Comparison of ENCODE assay signal across 11 cellular contexts in genomic region chr9:124309665-124310064, GRCh38. TPM values are rescaled to one million over a fixed set of nuclear protein-coding genes. Genes with fewer than 3 reads are reported as not detected.
DNase-seq lines count a peak whose midpoint lies in the region; ATAC-seq and TF ChIP-seq lines count a peak whose summit lies in the region.
"Had no signal": no experiment of that assay in that cellular context is flagged by ENCODE, and none has a peak within 500 bp of the region (broad histone marks: within the 10 kb centered on the region; RNA-seq: fewer than 3 reads in every experiment).

No MANE protein-coding gene starts in this region.

- TF ChIP-seq POLR2A in thyroid gland (IDR thresholded peaks at IDR 0.05), result no peak

- DNase-seq in AG08395 (ENCODE audit: low spot score), result peak; percentile 96
- DNase-seq in LHCN-M2 (ENCODE audit: low read depth), result peak; percentile 98
- peak; percentile 90 for DNase-seq in dedifferentiated amniotic fluid mesenchymal stem cell (ENCODE audit: extremely low spot score)
- DNase-seq in lung microvascular endothelial cell (ENCODE audit: low read depth in 2 of 2), result peak; percentile 96 to 97
- DNase-seq in natural killer cell treated with Interleukin-12 subunit alpha and Interleukin-12 subunit beta and Interleukin-15 and Interleukin-18, amount 100 ng/mL, for 72 hours (ENCODE audit: low spot score), result no peak
- no peak for DNase-seq in thyroid gland
- DNase-seq in stimulated activated naive CD4-positive, alpha-beta T cell (lab: John Stamatoyannopoulos, UW), result no peak
- no peak for DNase-seq in HAP-1 (ENCODE audit: low spot score in 2 of 2)
- DNase-seq: activated CD4-positive, alpha-beta T cell treated with anti-CD3 and anti-CD28 coated beads, Interleukin-2, amount 10 ng/mL, durations not matched to agents 24 days and 14 days; effector CD8-positive, alpha-beta T cell; NCI-H446 treated with DMSO at 0.1 percent for 48 hours had no signal

- no peaks in the 10 kb centered on the region for H3K9me3 Mint-ChIP-seq in natural killer cell treated with Interleukin-12 subunit alpha and Interleukin-12 subunit beta and Interleukin-15 and Interleukin-18, amount 100 ng/mL, for 72 hours
- H3K9me3 Mint-ChIP-seq: activated CD4-positive, alpha-beta T cell treated with anti-CD3 and anti-CD28 coated beads, Interleukin-2, amount 10 ng/mL, durations not matched to agents 24 days and 14 days had no signal

- H3K4me3 ChIP-seq in thyroid gland (replicated peaks in 1 of 3), result no peak overlapping the region
- H3K4me3 ChIP-seq in HAP-1, result no peak overlapping the region

- H3K4me1 Mint-ChIP-seq in natural killer cell treated with Interleukin-12 subunit alpha and Interleukin-12 subunit beta and Interleukin-15 and Interleukin-18, amount 100 ng/mL, for 72 hours (ENCODE audit: low read depth in 2 of 2), result peaks cover 10 to 17% of the 10 kb centered on the region in 2 donors

- no peak for ATAC-seq in natural killer cell treated with Interleukin-12 subunit alpha and Interleukin-12 subunit beta and Interleukin-15 and Interleukin-18, amount 100 ng/mL, for 72 hours

- H3K27me3 ChIP-seq in thyroid gland, result no peaks in the 10 kb centered on the region
- no peaks in the 10 kb centered on the region for H3K27me3 ChIP-seq in HAP-1 (ENCODE audit: low read depth)

- no peak for TF ChIP-seq CTCF in thyroid gland (IDR thresholded peaks at IDR 0.05)

- H3K9me3 ChIP-seq in thyroid gland (no peaks in the 10 kb centered on the region), HAP-1 (no peaks in the 10 kb centered on the region)

- no peaks in the 10 kb centered on the region for H3K27me3 Mint-ChIP-seq in natural killer cell treated with Interleukin-12 subunit alpha and Interleukin-12 subunit beta and Interleukin-15 and Interleukin-18, amount 100 ng/mL, for 72 hours
- H3K27me3 Mint-ChIP-seq: activated CD4-positive, alpha-beta T cell treated with anti-CD3 and anti-CD28 coated beads, Interleukin-2, amount 10 ng/mL, durations not matched to agents 24 days and 14 days had no signal

- H3K4me1 ChIP-seq in thyroid gland, result no peaks in the 10 kb centered on the region
- no peaks in the 10 kb centered on the region for H3K4me1 ChIP-seq in HAP-1

- H3K27ac ChIP-seq in thyroid gland, result no peak overlapping the region

- H3K36me3 Mint-ChIP-seq in natural killer cell treated with Interleukin-12 subunit alpha and Interleukin-12 subunit beta and Interleukin-15 and Interleukin-18, amount 100 ng/mL, for 72 hours, result no peaks in the 10 kb centered on the region

- in situ Hi-C loops in HAP-1 (cut with MboI; ENCODE audit: low sequenced_read_pairs), result loop anchor here (25.0 kb wide), 1 partner anchor 772 kb away; no protein-coding TSS in a partner anchor

- 87 to 88% methylated on average over 14 of the region's 14 CpGs for WGBS in thyroid gland, 2 donors

- H3K36me3 ChIP-seq in thyroid gland (peaks cover 0 to 2% of the 10 kb centered on the region in 2 donors), HAP-1 (replicated peaks) (peaks cover 6% of the 10 kb centered on the region)

- intact Hi-C loops in thyroid gland (cut with DNase I), result no loop called here

- no peak overlapping the region for H3K27ac Mint-ChIP-seq in natural killer cell treated with Interleukin-12 subunit alpha and Interleukin-12 subunit beta and Interleukin-15 and Interleukin-18, amount 100 ng/mL, for 72 hours
- H3K27ac Mint-ChIP-seq: activated CD4-positive, alpha-beta T cell treated with anti-CD3 and anti-CD28 coated beads, Interleukin-2, amount 10 ng/mL, durations not matched to agents 24 days and 14 days had no signal

- no peak overlapping the region for H3K4me3 Mint-ChIP-seq in natural killer cell treated with Interleukin-12 subunit alpha and Interleukin-12 subunit beta and Interleukin-15 and Interleukin-18, amount 100 ng/mL, for 72 hours
- H3K4me3 Mint-ChIP-seq: activated CD4-positive, alpha-beta T cell treated with anti-CD3 and anti-CD28 coated beads, Interleukin-2, amount 10 ng/mL, durations not matched to agents 24 days and 14 days had no signal

RNA-seq across cellular contexts. Expression of gene NEK6, which starts 51.9 kb away (rescaled TPM):
- 62.8 and 72.6 TPM in 2 replicates for total RNA-seq in LHCN-M2 (2014; rRNA removed)
- 89.5 TPM for polyA plus RNA-seq in LHCN-M2 (2012)
- 14.6 and 20.6 TPM in 2 replicates for total RNA-seq in lung microvascular endothelial cell
- total RNA-seq in natural killer cell treated with Interleukin-12 subunit alpha and Interleukin-12 subunit beta and Interleukin-15 and Interleukin-18, amount 100 ng/mL, for 72 hours, result 10 to 100 TPM; 11.4 to 38.7 TPM
- 10 to 100 TPM; 10.7 to 12.8 (median 11.0) TPM for total RNA-seq in thyroid gland

Comparison
In these comparisons a context has a peak if more than half of its experiments do, and no peak if none do; other contexts are left out.
1. DNase-seq: peak in AG08395 (single experiment), LHCN-M2 (single experiment), dedifferentiated amniotic fluid mesenchymal stem cell (single experiment) and lung microvascular endothelial cell (2 of 2); none in natural killer cell treated with Interleukin-12 subunit alpha and Interleukin-12 subunit beta and Interleukin-15 and Interleukin-18, amount 100 ng/mL, for 72 hours (single experiment), thyroid gland (0 of 2), stimulated activated naive CD4-positive, alpha-beta T cell (0 of 6) and HAP-1 (0 of 2).